10 cellular contexts compared by ENCODE assay signal in the genomic region with DNA sequence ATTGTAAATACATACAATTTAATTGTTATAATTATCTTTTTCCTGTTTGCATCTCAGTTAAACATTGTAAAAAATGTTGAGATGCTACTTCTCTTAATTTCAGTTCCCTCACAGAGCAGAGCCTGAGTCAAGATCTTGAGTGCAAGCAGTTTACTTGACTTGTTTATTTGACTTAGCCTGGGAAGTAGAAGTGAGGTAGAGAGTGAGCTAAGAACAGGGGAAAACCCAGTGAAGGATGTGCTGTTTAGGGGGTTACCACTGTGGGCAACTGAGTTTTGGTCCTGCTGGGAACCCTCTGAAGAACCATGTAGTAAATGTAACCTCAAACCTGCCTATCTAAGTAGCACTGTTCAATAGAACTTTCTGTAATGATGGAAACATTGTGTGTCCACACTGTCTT.
DNase-seq lines count a peak whose midpoint lies in the region; ATAC-seq lines count a peak whose summit lies in the region.
"Had no signal": no experiment of that assay in that cellular context is flagged by ENCODE, and none has a peak within 500 bp of the region (broad histone marks: within the 10 kb centered on the region; RNA-seq: fewer than 3 reads in every experiment).

No MANE protein-coding gene starts in this region.

- H3K4me1 Mint-ChIP-seq in stimulated activated effector memory CD8-positive, alpha-beta T cell treated with anti-CD3 and anti-CD28 coated beads, Interleukin-12 subunit alpha, Interleukin-12 subunit beta, amount 100 ng/mL, for 72 hours: no peaks in the 10 kb centered on the region

- no peak for DNase-seq in stimulated activated effector memory CD8-positive, alpha-beta T cell treated with anti-CD3 and anti-CD28 coated beads, Interleukin-12 subunit alpha, Interleukin-12 subunit beta, amount 100 ng/mL, for 72 hours (ENCODE audit: low spot score in 2 of 2)
- DNase-seq in left lobe of liver (ENCODE audit: low spot score): no peak
- no peak for DNase-seq in NCI-H748 treated with DMSO at 0.1 percent for 48 hours (lab: John Stamatoyannopoulos, UW)
- DNase-seq in stimulated activated CD4-positive, alpha-beta T cell treated with anti-CD3 and anti-CD28 coated beads, Interleukin-2, amount 100 ng/mL, for 48 hours: no peak
- DNase-seq: body of pancreas, DMS153, transverse colon had no signal

- ATAC-seq in GM19023 (IDR thresholded peaks at IDR 0.05; ENCODE audit: unreplicated experiment) (peak; percentile 67), GM21619 (IDR thresholded peaks at IDR 0.05; ENCODE audit: unreplicated experiment) (peak; percentile 58), HG03097 (IDR thresholded peaks at IDR 0.05; ENCODE audit: low FRiP score, unreplicated experiment) (peak; percentile 49), left lobe of liver (no peak)
- ATAC-seq in stimulated activated effector memory CD8-positive, alpha-beta T cell treated with anti-CD3 and anti-CD28 coated beads, Interleukin-12 subunit alpha, Interleukin-12 subunit beta, amount 100 ng/mL, for 72 hours: peak; percentile 65
- ATAC-seq: body of pancreas had no signal

- H3K27ac Mint-ChIP-seq in stimulated activated effector memory CD8-positive, alpha-beta T cell treated with anti-CD3 and anti-CD28 coated beads, Interleukin-12 subunit alpha, Interleukin-12 subunit beta, amount 100 ng/mL, for 72 hours: no peak overlapping the region

- H3K9me3 Mint-ChIP-seq in stimulated activated effector memory CD8-positive, alpha-beta T cell treated with anti-CD3 and anti-CD28 coated beads, Interleukin-12 subunit alpha, Interleukin-12 subunit beta, amount 100 ng/mL, for 72 hours: no peaks in the 10 kb centered on the region

- H3K4me3 Mint-ChIP-seq in stimulated activated effector memory CD8-positive, alpha-beta T cell treated with anti-CD3 and anti-CD28 coated beads, Interleukin-12 subunit alpha, Interleukin-12 subunit beta, amount 100 ng/mL, for 72 hours: no peak overlapping the region

- H3K36me3 Mint-ChIP-seq in stimulated activated effector memory CD8-positive, alpha-beta T cell treated with anti-CD3 and anti-CD28 coated beads, Interleukin-12 subunit alpha, Interleukin-12 subunit beta, amount 100 ng/mL, for 72 hours: no peaks in the 10 kb centered on the region
